1 cellular context compared by ENCODE assay signal in genomic region chrX:48575642-48576041, GRCh38.
TF ChIP-seq lines count a peak whose summit lies in the region.

No MANE protein-coding gene starts in this region.

TF ChIP-seq in SK-N-SH treated with all-trans-retinoic acid at 6 μM for 48 hours, 23 proteins besides CTCF, POLR2A, EP300 and RAD21 (continued from another document):
- TF ChIP-seq PATZ1 (CRISPR knock-in tag; IDR thresholded peaks at IDR 0.05; ENCODE audit: borderline replicate concordance) (no peak), CSDC2 (CRISPR knock-in tag; IDR thresholded peaks at IDR 0.05) (no peak), ZFP3 (CRISPR knock-in tag; IDR thresholded peaks at IDR 0.05) (no peak), ZNF565 (CRISPR knock-in tag; conservative IDR thresholded peaks at IDR 0.05; ENCODE audit: low read depth) (no peak), ZFP30 (CRISPR knock-in tag; IDR thresholded peaks at IDR 0.05) (no peak), GLIS3 (CRISPR knock-in tag; IDR thresholded peaks at IDR 0.05) (no peak), ZNF70 (CRISPR knock-in tag; IDR thresholded peaks at IDR 0.05) (no peak), TCF4 (CRISPR knock-in tag; IDR thresholded peaks at IDR 0.05; ENCODE audit: borderline replicate concordance) (no peak), ARNTL (CRISPR knock-in tag; IDR thresholded peaks at IDR 0.05; ENCODE audit: borderline replicate concordance, low read depth) (no peak), ESRRG (CRISPR knock-in tag; IDR thresholded peaks at IDR 0.05) (no peak), ISL1 (CRISPR knock-in tag; IDR thresholded peaks at IDR 0.05) (no peak)
- TF ChIP-seq, protein P1, sequence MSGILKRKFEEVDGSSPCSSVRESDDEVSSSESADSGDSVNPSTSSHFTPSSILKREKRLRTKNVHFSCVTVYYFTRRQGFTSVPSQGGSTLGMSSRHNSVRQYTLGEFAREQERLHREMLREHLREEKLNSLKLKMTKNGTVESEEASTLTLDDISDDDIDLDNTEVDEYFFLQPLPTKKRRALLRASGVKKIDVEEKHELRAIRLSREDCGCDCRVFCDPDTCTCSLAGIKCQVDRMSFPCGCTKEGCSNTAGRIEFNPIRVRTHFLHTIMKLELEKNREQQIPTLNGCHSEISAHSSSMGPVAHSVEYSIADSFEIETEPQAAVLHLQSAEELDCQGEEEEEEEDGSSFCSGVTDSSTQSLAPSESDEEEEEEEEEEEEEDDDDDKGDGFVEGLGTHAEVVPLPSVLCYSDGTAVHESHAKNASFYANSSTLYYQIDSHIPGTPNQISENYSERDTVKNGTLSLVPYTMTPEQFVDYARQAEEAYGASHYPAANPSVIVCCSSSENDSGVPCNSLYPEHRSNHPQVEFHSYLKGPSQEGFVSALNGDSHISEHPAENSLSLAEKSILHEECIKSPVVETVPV (CRISPR knock-in tag; IDR thresholded peaks at IDR 0.05) = no peak
